Comparison of ENCODE assay signal across 11 cellular contexts in the genomic region with DNA sequence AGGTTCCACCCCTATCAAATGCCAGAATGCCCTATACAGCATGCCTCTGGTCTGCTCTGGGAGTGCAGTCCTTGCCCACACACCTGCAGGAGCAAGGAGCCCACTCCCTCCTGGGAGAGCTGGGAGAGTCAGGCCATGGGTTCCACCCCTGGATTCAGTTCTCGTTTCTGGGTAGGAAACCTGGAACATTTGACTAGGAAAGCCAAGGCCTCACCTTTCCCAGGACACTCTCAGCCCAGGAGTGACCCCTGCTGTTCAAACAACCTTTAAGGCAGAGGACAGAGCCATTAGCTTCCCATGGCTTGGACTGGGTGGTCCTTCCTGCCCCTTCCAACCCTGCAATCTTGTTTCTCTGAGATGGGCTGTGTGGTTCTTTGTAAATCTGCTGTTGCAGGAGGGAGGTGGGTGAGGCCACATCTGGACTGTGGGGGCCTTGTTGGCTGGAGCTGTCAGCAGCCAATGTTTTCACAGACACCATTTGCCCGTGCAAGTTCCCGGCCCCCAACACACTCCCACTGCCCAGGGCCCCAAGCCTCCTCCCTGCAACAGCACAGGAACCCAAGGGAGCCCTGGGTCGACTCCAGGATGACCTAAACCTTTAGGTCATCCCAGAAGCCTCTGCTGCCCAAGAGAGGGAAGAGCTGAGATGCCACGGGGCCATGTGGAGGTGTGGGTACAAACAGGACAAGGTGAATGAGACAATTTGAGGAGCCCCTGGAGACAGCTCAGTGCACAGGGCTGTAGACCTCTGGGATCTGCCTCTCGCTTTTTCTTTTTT.
DNase-seq lines count a peak whose midpoint lies in the region; ATAC-seq and TF ChIP-seq lines count a peak whose summit lies in the region.
"Had no signal": no experiment of that assay in that cellular context is flagged by ENCODE, and none has a peak within 500 bp of the region (broad histone marks: within the 10 kb centered on the region; RNA-seq: fewer than 3 reads in every experiment).

No MANE protein-coding gene starts in this region.

- H3K27ac ChIP-seq in C4-2B: no peak overlapping the region
- H3K27ac ChIP-seq: suprapubic skin had no signal

- H3K4me1 Mint-ChIP-seq in neural crest cell: peaks cover 14% of the 10 kb centered on the region

- no peak overlapping the region for H3K4me3 ChIP-seq in fibroblast of mammary gland (ENCODE audit: control insufficient read depth, low read depth, low read length)
- H3K4me3 ChIP-seq: suprapubic skin had no signal

- no peaks in the 10 kb centered on the region for H3K36me3 Mint-ChIP-seq in neural crest cell (ENCODE audit: low read depth)
- H3K36me3 Mint-ChIP-seq: activated naive CD8-positive, alpha-beta T cell had no signal

- DNase-seq in OCI-M1 (lab: John Stamatoyannopoulos, UW) (peak; percentile 9), fibroblast of mammary gland (ENCODE audit: low read depth) (peak; percentile 50), neural crest cell (ENCODE audit: low read depth, low spot score) (peak; percentile 21), H4 (ENCODE audit: low spot score) (no peak)
- DNase-seq: GDM1 had no signal

- no peaks in the 10 kb centered on the region for H3K9me3 Mint-ChIP-seq in neural crest cell

- TF ChIP-seq CTCF in C4-2B (conservative IDR thresholded peaks at IDR 0.05): peak; percentile 26
- TF ChIP-seq CTCF in fibroblast of mammary gland (conservative IDR thresholded peaks at IDR 0.05; ENCODE audit: control insufficient read depth, insufficient read depth, low read depth, low read length): peak; percentile 53
- TF ChIP-seq CTCF in neural crest cell (conservative IDR thresholded peaks at IDR 0.05): peak; percentile 38

- no peak overlapping the region for H3K4me3 Mint-ChIP-seq in neural crest cell
- H3K4me3 Mint-ChIP-seq: activated naive CD8-positive, alpha-beta T cell had no signal

- H3K27me3 Mint-ChIP-seq in neural crest cell (ENCODE audit: low read depth): no peaks in the 10 kb centered on the region
- H3K27me3 Mint-ChIP-seq: activated naive CD8-positive, alpha-beta T cell had no signal

- ATAC-seq in HG03432 (IDR thresholded peaks at IDR 0.05; ENCODE audit: unreplicated experiment) (no peak), HG02623 (IDR thresholded peaks at IDR 0.05; ENCODE audit: unreplicated experiment) (no peak), HG03097 (IDR thresholded peaks at IDR 0.05; ENCODE audit: low FRiP score, unreplicated experiment) (no peak)

- H3K27ac Mint-ChIP-seq in neural crest cell (ENCODE audit: unreplicated experiment): no peak overlapping the region
- H3K27ac Mint-ChIP-seq: activated naive CD8-positive, alpha-beta T cell had no signal
